Comparison of ENCODE assay signal across 9 cellular contexts in the genomic region with DNA sequence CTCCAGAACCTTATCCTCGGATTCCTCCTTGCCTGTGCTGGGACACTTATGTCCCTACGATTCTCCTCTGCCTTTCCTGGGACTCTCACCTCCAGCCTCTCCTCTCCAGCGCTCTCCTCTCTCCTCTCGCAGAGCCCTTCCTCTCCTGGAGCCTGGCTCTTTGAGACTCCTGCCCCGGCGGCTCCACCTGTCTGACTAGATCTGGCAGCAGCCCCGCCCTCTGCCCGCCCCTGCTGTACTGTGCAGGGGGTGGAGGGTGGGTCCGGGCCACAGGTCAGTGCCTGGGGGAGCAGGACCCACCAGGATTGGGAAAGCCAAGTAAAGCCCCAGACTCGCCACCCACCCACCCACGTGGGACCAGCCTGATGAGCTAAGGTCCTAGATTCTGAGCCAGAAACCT. TPM values are rescaled to one million over a fixed set of nuclear protein-coding genes. Genes with fewer than 3 reads are reported as not detected.
DNase-seq lines count a peak whose midpoint lies in the region; ATAC-seq and TF ChIP-seq lines count a peak whose summit lies in the region.
"Had no signal": no experiment of that assay in that cellular context is flagged by ENCODE, and none has a peak within 500 bp of the region (broad histone marks: within the 10 kb centered on the region; RNA-seq: fewer than 3 reads in every experiment).

No MANE protein-coding gene starts in this region.

- H2AFZ ChIP-seq in hepatocyte = no peak overlapping the region

- H3K4me3 ChIP-seq in hepatocyte = no peak overlapping the region

- no peaks in the 10 kb centered on the region for H3K27me3 Mint-ChIP-seq in activated CD4-positive, alpha-beta memory T cell treated with anti-CD3 and anti-CD28 coated beads, Interleukin-2, amount 10 ng/mL, durations not matched to agents 7 days and 5 days
- H3K27me3 Mint-ChIP-seq in stimulated activated naive CD8-positive, alpha-beta T cell treated with anti-CD3 and anti-CD28 coated beads, Interleukin-15, Interleukin-2, amounts not matched to agents 100 ng/mL and 50 ng/mL, for 24 hours = no peaks in the 10 kb centered on the region

- H4K20me1 ChIP-seq in hepatocyte (ENCODE audit: insufficient read depth, poor library complexity, severe bottlenecking) = peaks cover 3% of the 10 kb centered on the region

- H3K27ac ChIP-seq in hepatocyte = peak overlapping the region; percentile 99

- H3K9me3 Mint-ChIP-seq in activated CD4-positive, alpha-beta memory T cell treated with anti-CD3 and anti-CD28 coated beads, Interleukin-2, amount 10 ng/mL, durations not matched to agents 7 days and 5 days = no peaks in the 10 kb centered on the region
- no peaks in the 10 kb centered on the region for H3K9me3 Mint-ChIP-seq in stimulated activated naive CD8-positive, alpha-beta T cell treated with anti-CD3 and anti-CD28 coated beads, Interleukin-15, Interleukin-2, amounts not matched to agents 100 ng/mL and 50 ng/mL, for 24 hours

- POLR2A ChIA-PET in activated CD4-positive, alpha-beta memory T cell treated with anti-CD3 and anti-CD28 coated beads, Interleukin-2, amount 10 ng/mL, durations not matched to agents 7 days and 5 days (lab: Charles Lee) = interaction anchor here (0.9 to 1.6 kb wide), 2 partner anchors 10 kb away, joined by 3 to 9 read pairs; no protein-coding TSS in a partner anchor

- ATAC-seq in HG03108 (IDR thresholded peaks at IDR 0.05; ENCODE audit: unreplicated experiment) = no peak

- TF ChIP-seq CTCF in hepatocyte (IDR thresholded peaks at IDR 0.05; ENCODE audit: poor library complexity) = no peak

- DNase-seq in NCI-H748 (lab: John Stamatoyannopoulos, UW; ENCODE audit: unreplicated experiment) = peak; percentile 82
- no peak for DNase-seq in NCI-H748 treated with DMSO at 0.1 percent for 48 hours (lab: John Stamatoyannopoulos, UW)
- DNase-seq in activated CD4-positive, alpha-beta memory T cell treated with anti-CD3 and anti-CD28 coated beads, Interleukin-2, amount 10 ng/mL, durations not matched to agents 7 days and 5 days = no peak
- DNase-seq in hepatocyte (ENCODE audit: low spot score) = peak; percentile 84
- no peak for DNase-seq in RPMI8226
- no peak for DNase-seq in stimulated activated CD4-positive, alpha-beta T cell treated with anti-CD3 and anti-CD28 coated beads, Interleukin-2, amount 100 ng/mL, for 24 hours
- DNase-seq: DMS 273 treated with DMSO at 0.1 percent for 48 hours had no signal

- no peaks in the 10 kb centered on the region for H3K9me2 ChIP-seq in hepatocyte (replicated peaks; ENCODE audit: insufficient read depth)

- peaks cover 49% of the 10 kb centered on the region for H3K79me2 ChIP-seq in hepatocyte

- H3K4me3 Mint-ChIP-seq in activated CD4-positive, alpha-beta memory T cell treated with anti-CD3 and anti-CD28 coated beads, Interleukin-2, amount 10 ng/mL, durations not matched to agents 7 days and 5 days = peak overlapping the region; percentile 95
- peak overlapping the region; percentile 93 for H3K4me3 Mint-ChIP-seq in stimulated activated naive CD8-positive, alpha-beta T cell treated with anti-CD3 and anti-CD28 coated beads, Interleukin-15, Interleukin-2, amounts not matched to agents 100 ng/mL and 50 ng/mL, for 24 hours

- H3K27me3 ChIP-seq in hepatocyte = no peaks in the 10 kb centered on the region

- CTCF ChIA-PET in activated CD4-positive, alpha-beta memory T cell treated with anti-CD3 and anti-CD28 coated beads, Interleukin-2, amount 10 ng/mL, durations not matched to agents 7 days and 5 days (lab: Charles Lee) = interaction anchor here (3.5 kb wide), 1 partner anchor 8 kb away, joined by 22 read pairs; a partner anchor contains a TSS

- H3K36me3 ChIP-seq in hepatocyte (replicated peaks; ENCODE audit: insufficient read depth, low read depth) = no peaks in the 10 kb centered on the region

- peaks cover 67% of the 10 kb centered on the region for H3K4me1 Mint-ChIP-seq in activated CD4-positive, alpha-beta memory T cell treated with anti-CD3 and anti-CD28 coated beads, Interleukin-2, amount 10 ng/mL, durations not matched to agents 7 days and 5 days
- H3K4me1 Mint-ChIP-seq in stimulated activated naive CD8-positive, alpha-beta T cell treated with anti-CD3 and anti-CD28 coated beads, Interleukin-15, Interleukin-2, amounts not matched to agents 100 ng/mL and 50 ng/mL, for 24 hours (ENCODE audit: low read depth) = peaks cover 59% of the 10 kb centered on the region

- peaks cover 50% of the 10 kb centered on the region for H3K36me3 Mint-ChIP-seq in activated CD4-positive, alpha-beta memory T cell treated with anti-CD3 and anti-CD28 coated beads, Interleukin-2, amount 10 ng/mL, durations not matched to agents 7 days and 5 days (ENCODE audit: low read depth)
- peaks cover 56% of the 10 kb centered on the region for H3K36me3 Mint-ChIP-seq in stimulated activated naive CD8-positive, alpha-beta T cell treated with anti-CD3 and anti-CD28 coated beads, Interleukin-15, Interleukin-2, amounts not matched to agents 100 ng/mL and 50 ng/mL, for 24 hours (ENCODE audit: low read depth)

- peak overlapping the region; percentile 96 for H3K4me2 ChIP-seq in hepatocyte

- peaks cover 14% of the 10 kb centered on the region for H3K4me1 ChIP-seq in hepatocyte (ENCODE audit: insufficient read depth)

- no peaks in the 10 kb centered on the region for H3K9me3 ChIP-seq in hepatocyte (ENCODE audit: low read depth)

- WGBS in hepatocyte (ENCODE audit: low lambda C conversion rate, missing lambda C conversion rate) = 33% methylated on average over 6 of the region's 11 CpGs

- peak overlapping the region; percentile 83 for H3K27ac Mint-ChIP-seq in activated CD4-positive, alpha-beta memory T cell treated with anti-CD3 and anti-CD28 coated beads, Interleukin-2, amount 10 ng/mL, durations not matched to agents 7 days and 5 days
- peak overlapping the region; percentile 89 for H3K27ac Mint-ChIP-seq in stimulated activated naive CD8-positive, alpha-beta T cell treated with anti-CD3 and anti-CD28 coated beads, Interleukin-15, Interleukin-2, amounts not matched to agents 100 ng/mL and 50 ng/mL, for 24 hours

RNA-seq across cellular contexts. Expression of a gene that starts 1.6 kb away (rescaled TPM):
- total RNA-seq in activated CD4-positive, alpha-beta memory T cell treated with anti-CD3 and anti-CD28 coated beads, Interleukin-2, amount 10 ng/mL, durations not matched to agents 7 days and 5 days = 10 to 100 TPM; 71.8 to 74.1 TPM
- total RNA-seq in hepatocyte = 90.8 and 92.4 TPM in 2 replicates
- 175 and 185 TPM in 2 replicates for polyA plus RNA-seq in hepatocyte

RNA-seq across cellular contexts. Expression of a gene that starts 7.4 kb away (rescaled TPM):
- total RNA-seq in activated CD4-positive, alpha-beta memory T cell treated with anti-CD3 and anti-CD28 coated beads, Interleukin-2, amount 10 ng/mL, durations not matched to agents 7 days and 5 days = 100 to 1,000 TPM; 130 to 141 TPM
- total RNA-seq in hepatocyte = 12.2 and 13.6 TPM in 2 replicates
- polyA plus RNA-seq in hepatocyte = 19.7 and 21.5 TPM in 2 replicates

RNA-seq across cellular contexts. Expression of a gene that starts 23.4 kb away (rescaled TPM):
- 10 to 100 TPM; 35.6 to 36.9 TPM for total RNA-seq in activated CD4-positive, alpha-beta memory T cell treated with anti-CD3 and anti-CD28 coated beads, Interleukin-2, amount 10 ng/mL, durations not matched to agents 7 days and 5 days
- 58.6 and 60.6 TPM in 2 replicates for total RNA-seq in hepatocyte
- 68.3 and 70.4 TPM in 2 replicates for polyA plus RNA-seq in hepatocyte

RNA-seq across cellular contexts. Expression of a gene that starts 23.5 kb away (rescaled TPM):
- total RNA-seq in activated CD4-positive, alpha-beta memory T cell treated with anti-CD3 and anti-CD28 coated beads, Interleukin-2, amount 10 ng/mL, durations not matched to agents 7 days and 5 days = 10 to 100 TPM; 55.6 to 57.8 TPM
- total RNA-seq in hepatocyte = 13.7 and 18.8 TPM in 2 replicates
- polyA plus RNA-seq in hepatocyte = 13.8 and 14.8 TPM in 2 replicates

RNA-seq across cellular contexts. Expression of a gene that starts 28.6 kb away (rescaled TPM):
- total RNA-seq in activated CD4-positive, alpha-beta memory T cell treated with anti-CD3 and anti-CD28 coated beads, Interleukin-2, amount 10 ng/mL, durations not matched to agents 7 days and 5 days = not detected
- not detected in 2 replicates for total RNA-seq in hepatocyte
- polyA plus RNA-seq in hepatocyte = 0.16 and 0.54 TPM in 2 replicates

Comparison
In these comparisons a context has a peak if more than half of its experiments do, and no peak if none do; other contexts are left out.
1. DNase-seq: peak in NCI-H748 (single experiment) and hepatocyte (single experiment); none in NCI-H748 treated with DMSO at 0.1 percent for 48 hours (single experiment), activated CD4-positive, alpha-beta memory T cell treated with anti-CD3 and anti-CD28 coated beads, Interleukin-2, amount 10 ng/mL, durations not matched to agents 7 days and 5 days (single experiment), RPMI8226 (single experiment) and stimulated activated CD4-positive, alpha-beta T cell treated with anti-CD3 and anti-CD28 coated beads, Interleukin-2, amount 100 ng/mL, for 24 hours (0 of 2).